26 cellular contexts compared by ENCODE assay signal in genomic region chr14:71452535-71452934, GRCh38.
DNase-seq lines count a peak whose midpoint lies in the region; ATAC-seq, FAIRE-seq and TF ChIP-seq lines count a peak whose summit lies in the region.
"Had no signal": no experiment of that assay in that cellular context is flagged by ENCODE, and none has a peak within 500 bp of the region (broad histone marks: within the 10 kb centered on the region; RNA-seq: fewer than 3 reads in every experiment).

No MANE protein-coding gene starts in this region.

- H3K4me1 Mint-ChIP-seq in activated T-cell treated with anti-CD3 and anti-CD28 coated beads, Interleukin-2, amount 50 U/mL, for 72 hours (ENCODE audit: low read depth) = peaks cover 39% of the 10 kb centered on the region
- peaks cover 32% of the 10 kb centered on the region for H3K4me1 Mint-ChIP-seq in activated T-helper 2 cell treated with anti-CD3 and anti-CD28 coated beads, Interferon-gamma antibody, Interleukin-2, Interleukin-4, amounts not matched to agents 10 μg/mL and 5 μg/mL and 100 μg/mL, durations not matched to agents 14 hours and 24 hours and 36 hours (ENCODE audit: low read depth)

- no peaks in the 10 kb centered on the region for H3K27me3 ChIP-seq in smooth muscle cell (ENCODE audit: low read depth)
- H3K27me3 ChIP-seq in breast epithelium = no peaks in the 10 kb centered on the region
- H3K27me3 ChIP-seq in pancreas = no peaks in the 10 kb centered on the region
- H3K27me3 ChIP-seq: ascending aorta had no signal

- H3K4me2 ChIP-seq in smooth muscle cell = no peak overlapping the region
- H3K4me2 ChIP-seq: A549 had no signal

- FAIRE-seq in pancreas (lab: Jason Lieb, UNC) = no peak
- FAIRE-seq: A549, HepG2 had no signal

- no peak overlapping the region for H3K4me3 Mint-ChIP-seq in activated T-cell treated with anti-CD3 and anti-CD28 coated beads, Interleukin-2, amount 50 U/mL, for 72 hours
- no peak overlapping the region for H3K4me3 Mint-ChIP-seq in activated T-helper 2 cell treated with anti-CD3 and anti-CD28 coated beads, Interferon-gamma antibody, Interleukin-2, Interleukin-4, amounts not matched to agents 10 μg/mL and 5 μg/mL and 100 μg/mL, durations not matched to agents 14 hours and 24 hours and 36 hours (ENCODE audit: low read depth)
- H3K4me3 Mint-ChIP-seq: activated CD4-positive, alpha-beta memory T cell treated with anti-CD3 and anti-CD28 coated beads for 36 hours had no signal

- H3K79me2 ChIP-seq in smooth muscle cell (ENCODE audit: low read depth) = peaks cover 87% of the 10 kb centered on the region

- H3K36me3 ChIP-seq in smooth muscle cell (ENCODE audit: low read depth) = no peaks in the 10 kb centered on the region
- no peaks in the 10 kb centered on the region for H3K36me3 ChIP-seq in breast epithelium
- no peaks in the 10 kb centered on the region for H3K36me3 ChIP-seq in pancreas
- H3K36me3 ChIP-seq: ascending aorta, HAP-1 had no signal

- H3K9me3 ChIP-seq in smooth muscle cell (replicated peaks; ENCODE audit: low read depth) (no peaks in the 10 kb centered on the region), breast epithelium (no peaks in the 10 kb centered on the region), pancreas (no peaks in the 10 kb centered on the region)
- H3K9me3 ChIP-seq: A549, ascending aorta, HAP-1, psoas muscle had no signal

- H3K9me3 Mint-ChIP-seq in activated T-cell treated with anti-CD3 and anti-CD28 coated beads, Interleukin-2, amount 50 U/mL, for 72 hours = no peaks in the 10 kb centered on the region
- H3K9me3 Mint-ChIP-seq in activated T-helper 2 cell treated with anti-CD3 and anti-CD28 coated beads, Interferon-gamma antibody, Interleukin-2, Interleukin-4, amounts not matched to agents 10 μg/mL and 5 μg/mL and 100 μg/mL, durations not matched to agents 14 hours and 24 hours and 36 hours = peaks cover 9% of the 10 kb centered on the region
- H3K9me3 Mint-ChIP-seq: activated CD4-positive, alpha-beta memory T cell treated with anti-CD3 and anti-CD28 coated beads for 36 hours had no signal

- peak overlapping the region; percentile 20 for H3K27ac ChIP-seq in smooth muscle cell (ENCODE audit: low read depth)
- no peak overlapping the region for H3K27ac ChIP-seq in breast epithelium
- no peak overlapping the region for H3K27ac ChIP-seq in pancreas
- H3K27ac ChIP-seq: A549, ascending aorta, psoas muscle had no signal

- H3K9ac ChIP-seq in smooth muscle cell (ENCODE audit: low read depth) = no peak overlapping the region

- H3K4me3 ChIP-seq in smooth muscle cell (no peak overlapping the region), breast epithelium (no peak overlapping the region), pancreas (no peak overlapping the region)
- H3K4me3 ChIP-seq: A549, ascending aorta, HAP-1, psoas muscle had no signal

- no peak overlapping the region for H2AFZ ChIP-seq in smooth muscle cell (ENCODE audit: low read depth)

- no peak for DNase-seq in activated T-cell treated with anti-CD3 and anti-CD28 coated beads, Interleukin-2, amount 50 U/mL, for 72 hours
- DNase-seq in activated T-cell treated with anti-CD3 and anti-CD28 coated beads for 4 hours (no peak), LHCN-M2 (ENCODE audit: low read depth) (peak; percentile 36), smooth muscle cell (lab: John Stamatoyannopoulos, UW; ENCODE audit: unreplicated experiment) (no peak), breast epithelium (ENCODE audit: low spot score in 2 of 2) (no peak), pancreas (no peak)
- DNase-seq in activated T-helper 2 cell treated with anti-CD3 and anti-CD28 coated beads, Interferon-gamma antibody, Interleukin-2, Interleukin-4, amounts not matched to agents 10 μg/mL and 5 μg/mL and 100 μg/mL, durations not matched to agents 14 hours and 24 hours and 36 hours (ENCODE audit: low spot score) = no peak
- DNase-seq: activated CD4-positive, alpha-beta memory T cell treated with anti-CD3 and anti-CD28 coated beads for 36 hours; activated CD4-positive, CD25-positive, alpha-beta regulatory T cell; activated naive CD4-positive, alpha-beta T cell treated with Interleukin-2 at 50 U/mL for 16 hours; caudate nucleus; DMS53; GF-D8; NCI-H1105; NCI-H2081; NCI-H226; NCI-H748 treated with DMSO at 0.1 percent for 48 hours; psoas muscle; SIG-M5; stimulated activated CD4-positive, alpha-beta T cell treated with anti-CD3 and anti-CD28 coated beads, Interleukin-2, amount 100 ng/mL, for 24 hours; SW 1271 had no signal

- intact Hi-C loops in activated T-helper 2 cell treated with anti-CD3 and anti-CD28 coated beads, Interferon-gamma antibody, Interleukin-2, Interleukin-4, amounts not matched to agents 10 μg/mL and 5 μg/mL and 100 μg/mL, durations not matched to agents 14 hours and 24 hours and 36 hours (cut with micrococcal nuclease) = loop anchor here (5.0 kb wide), 2 partner anchors 40 to 120 kb away; no protein-coding TSS in a partner anchor
- intact Hi-C loops in breast epithelium (cut with DNase I; ENCODE audit: low total_unique reads) = no loop called here
- intact Hi-C loops in pancreas (cut with DNase I) = no loop called here

- no peak overlapping the region for H3K27ac Mint-ChIP-seq in activated T-cell treated with anti-CD3 and anti-CD28 coated beads, Interleukin-2, amount 50 U/mL, for 72 hours
- H3K27ac Mint-ChIP-seq in activated T-helper 2 cell treated with anti-CD3 and anti-CD28 coated beads, Interferon-gamma antibody, Interleukin-2, Interleukin-4, amounts not matched to agents 10 μg/mL and 5 μg/mL and 100 μg/mL, durations not matched to agents 14 hours and 24 hours and 36 hours = peak overlapping the region; percentile 14
- H3K27ac Mint-ChIP-seq: activated CD4-positive, alpha-beta memory T cell treated with anti-CD3 and anti-CD28 coated beads for 36 hours had no signal

- 90% methylated on average over 1 of the region's 1 CpG for WGBS in smooth muscle cell (ENCODE audit: low lambda C conversion rate)
- 96 to 98% methylated on average over 1 of the region's 1 CpG for WGBS in pancreas, 2 donors

- ATAC-seq in activated T-cell treated with anti-CD3 and anti-CD28 coated beads, Interleukin-2, amount 50 U/mL, for 72 hours (replicated peaks in 1 of 2) = peak; percentile 97 to 99
- ATAC-seq in pancreas (no peak), HG03432 (IDR thresholded peaks at IDR 0.05; ENCODE audit: unreplicated experiment) (no peak)
- ATAC-seq: A549, HepG2, psoas muscle had no signal

- H3K4me1 ChIP-seq in smooth muscle cell (ENCODE audit: low read depth) = no peaks in the 10 kb centered on the region
- H3K4me1 ChIP-seq in breast epithelium = no peaks in the 10 kb centered on the region
- H3K4me1 ChIP-seq in pancreas = peaks cover 0 to 24% (median 12%) of the 10 kb centered on the region in 3 donors
- H3K4me1 ChIP-seq: ascending aorta, HAP-1, psoas muscle had no signal

- peaks cover 1 to 2% of the 10 kb centered on the region in 2 donors for H3K36me3 Mint-ChIP-seq in activated T-cell treated with anti-CD3 and anti-CD28 coated beads, Interleukin-2, amount 50 U/mL, for 72 hours (ENCODE audit: insufficient read depth in 2 of 2)
- H3K36me3 Mint-ChIP-seq in activated T-helper 2 cell treated with anti-CD3 and anti-CD28 coated beads, Interferon-gamma antibody, Interleukin-2, Interleukin-4, amounts not matched to agents 10 μg/mL and 5 μg/mL and 100 μg/mL, durations not matched to agents 14 hours and 24 hours and 36 hours (ENCODE audit: low read depth) = peaks cover 25% of the 10 kb centered on the region
- H3K36me3 Mint-ChIP-seq: activated CD4-positive, alpha-beta memory T cell treated with anti-CD3 and anti-CD28 coated beads for 36 hours had no signal

- TF ChIP-seq CTCF in smooth muscle cell (IDR thresholded peaks at IDR 0.05; ENCODE audit: borderline replicate concordance, insufficient read depth, poor library complexity, severe bottlenecking) (no peak), breast epithelium (IDR thresholded peaks at IDR 0.05) (no peak), pancreas (IDR thresholded peaks at IDR 0.05) (no peak)

- no peaks in the 10 kb centered on the region for H3K27me3 Mint-ChIP-seq in activated T-cell treated with anti-CD3 and anti-CD28 coated beads, Interleukin-2, amount 50 U/mL, for 72 hours (ENCODE audit: low read depth)
- H3K27me3 Mint-ChIP-seq in activated T-helper 2 cell treated with anti-CD3 and anti-CD28 coated beads, Interferon-gamma antibody, Interleukin-2, Interleukin-4, amounts not matched to agents 10 μg/mL and 5 μg/mL and 100 μg/mL, durations not matched to agents 14 hours and 24 hours and 36 hours (ENCODE audit: low read depth) = no peaks in the 10 kb centered on the region
- H3K27me3 Mint-ChIP-seq: activated CD4-positive, alpha-beta memory T cell treated with anti-CD3 and anti-CD28 coated beads for 36 hours had no signal

- H4K20me1 ChIP-seq in smooth muscle cell (ENCODE audit: low read depth) = peaks cover 86% of the 10 kb centered on the region

- no peaks in the 10 kb centered on the region for H3F3A ChIP-seq in smooth muscle cell (ENCODE audit: low read depth)

- no peak for TF ChIP-seq POLR2A in breast epithelium (IDR thresholded peaks at IDR 0.05)

Comparison
In these comparisons a context has a peak if more than half of its experiments do, and no peak if none do; other contexts are left out.
1. ATAC-seq: peak in activated T-cell treated with anti-CD3 and anti-CD28 coated beads, Interleukin-2, amount 50 U/mL, for 72 hours (2 of 2); none in pancreas (0 of 4) and HG03432 (single experiment).